ENCODE assay signal across 11 cellular contexts in genomic region chrX:134717698-134718328, GRCh38. TPM values are rescaled to one million over a fixed set of nuclear protein-coding genes. Genes with fewer than 3 reads are reported as not detected.
DNase-seq lines count a peak whose midpoint lies in the region; ATAC-seq and TF ChIP-seq lines count a peak whose summit lies in the region.
"Had no signal": no experiment of that assay in that cellular context is flagged by ENCODE, and none has a peak within 500 bp of the region (broad histone marks: within the 10 kb centered on the region; RNA-seq: fewer than 3 reads in every experiment).

No MANE protein-coding gene starts in this region.

- H3K27ac ChIP-seq in HCT116 (ENCODE audit: low read depth, low read length) (no peak overlapping the region), mesodermal cell (ENCODE audit: low read depth, low read length, severe bottlenecking) (peak overlapping the region; percentile 91)

- H3K9me3 ChIP-seq in HCT116 (ENCODE audit: control insufficient read depth in 1 of 2, insufficient read depth in 1 of 2, low read depth in 1 of 2, low read length in 2 of 2), result no peaks in the 10 kb centered on the region
- peaks cover 7% of the 10 kb centered on the region for H3K9me3 ChIP-seq in adipocyte (ENCODE audit: control insufficient read depth, low read length)
- no peaks in the 10 kb centered on the region for H3K9me3 ChIP-seq in mesodermal cell (ENCODE audit: control insufficient read depth, low read length)

- CTCF ChIA-PET in HCT116 (lab: Charles Lee), result no interaction called here

- H3K4me1 ChIP-seq in HCT116 (ENCODE audit: control insufficient read depth in 1 of 2, insufficient read depth in 2 of 2, low read length in 2 of 2) (peaks cover 6 to 18% of the 10 kb centered on the region in 2 experiments), adipocyte (ENCODE audit: control insufficient read depth, insufficient read depth, low read length) (peaks cover 12% of the 10 kb centered on the region), mesodermal cell (ENCODE audit: control insufficient read depth, insufficient read depth, low read length, poor library complexity, severe bottlenecking) (peaks cover 12% of the 10 kb centered on the region)

- H3K36me3 ChIP-seq in HCT116 (ENCODE audit: control insufficient read depth in 1 of 2, insufficient read depth in 2 of 2, low read length in 2 of 2) (no peaks in the 10 kb centered on the region), adipocyte (ENCODE audit: control insufficient read depth, insufficient read depth, low read length, severe bottlenecking) (no peaks in the 10 kb centered on the region), mesodermal cell (ENCODE audit: control insufficient read depth, insufficient read depth, low read length) (no peaks in the 10 kb centered on the region)

- no peaks in the 10 kb centered on the region for H3K9me2 ChIP-seq in HCT116 (ENCODE audit: insufficient read depth)

- peak; percentile 43 for ATAC-seq in HCT116
- ATAC-seq in HG03378 (IDR thresholded peaks at IDR 0.05; ENCODE audit: unreplicated experiment), result no peak
- ATAC-seq: naive thymus-derived CD8-positive, alpha-beta T cell had no signal

- TF ChIP-seq CTCF in HCT116 (IDR thresholded peaks at IDR 0.05 in 2 of 3, conservative IDR thresholded peaks at IDR 0.05 in 1 of 3; ENCODE audit: borderline replicate concordance in 1 of 3, insufficient read depth in 1 of 3, low read depth in 2 of 3, low read length in 2 of 3), result no peak

- no peaks in the 10 kb centered on the region for H3K79me2 ChIP-seq in HCT116 (ENCODE audit: insufficient read depth, low read length)

- H3K9ac ChIP-seq in HCT116 (ENCODE audit: low read length) (no peak overlapping the region), adipocyte (ENCODE audit: low read length) (no peak overlapping the region)

- intact Hi-C loops in HCT116 (cut with micrococcal nuclease), result no loop called here

- TF ChIP-seq RAD21 in HCT116 (IDR thresholded peaks at IDR 0.05; ENCODE audit: low read depth), result no peak

- POLR2A ChIA-PET in HCT116 (lab: Charles Lee), result no interaction called here

- peak; percentile 29 for DNase-seq in AG20443 (ENCODE audit: low spot score)
- DNase-seq in HCT116 (ENCODE audit: low read depth, low spot score), result no peak
- DNase-seq in adipocyte (ENCODE audit: low read depth), result peak; percentile 28
- no peak for DNase-seq in COLO668 (lab: John Stamatoyannopoulos, UW; ENCODE audit: unreplicated experiment)
- no peak for DNase-seq in KG1 (lab: John Stamatoyannopoulos, UW)
- no peak for DNase-seq in C1 segment of cervical spinal cord (lab: John Stamatoyannopoulos, UW)
- DNase-seq: naive thymus-derived CD8-positive, alpha-beta T cell; NCI-H1048; stimulated activated CD4-positive, alpha-beta T cell treated with anti-CD3 and anti-CD28 coated beads, Interleukin-12 subunit alpha, Interleukin-12 subunit beta, amount 100 ng/mL, for 4 hours had no signal

- WGBS in mesodermal cell (ENCODE audit: insufficient coverage in 2 of 2), 2 experiments, result 86% methylated on average over 1 of the region's 1 CpG; no CpG with 5 or more reads in 1 of the 2 experiments

- no TSS peak for BruUV-seq in HCT116 (replicated peaks; lab: Mats Ljungman, UMichigan)

- TF ChIP-seq POLR2A in HCT116 (IDR thresholded peaks at IDR 0.05; ENCODE audit: borderline replicate concordance, extremely low read depth, insufficient read depth, insufficient read length), result no peak

- RAD21 ChIA-PET in HCT116 (lab: Charles Lee; ENCODE audit: low non-redundant PET in 1 of 2, low total read pairs in 2 of 2, uncharacterized antibody in 2 of 2, unreplicated experiment in 2 of 2), result no interaction called here

- peak overlapping the region; percentile 15 for H2AFZ ChIP-seq in HCT116 (ENCODE audit: low read depth, low read length, poor library complexity, severe bottlenecking)

- H3K4me2 ChIP-seq in HCT116 (ENCODE audit: low read length), result peak overlapping the region; percentile 48

- H3K4me3 ChIP-seq in HCT116 (replicated peaks in 1 of 2; ENCODE audit: low read depth in 1 of 2, low read length in 2 of 2) (no peak overlapping the region), adipocyte (ENCODE audit: low read length) (no peak overlapping the region), mesodermal cell (ENCODE audit: extremely low read depth, insufficient read depth, low read length, poor library complexity, severe bottlenecking) (no peak overlapping the region)

- no peaks in the 10 kb centered on the region for H4K20me1 ChIP-seq in HCT116 (ENCODE audit: insufficient read depth)

- H3K27me3 ChIP-seq in HCT116 (ENCODE audit: insufficient read depth, low read length), result no peaks in the 10 kb centered on the region
- no peaks in the 10 kb centered on the region for H3K27me3 ChIP-seq in adipocyte (replicated peaks; ENCODE audit: control insufficient read depth, insufficient read depth, low read length)

TF ChIP-seq in HCT116, 20 proteins besides CTCF, POLR2A, EP300 and RAD21:
- TF ChIP-seq TCF7L2 (IDR thresholded peaks at IDR 0.05; ENCODE audit: borderline replicate concordance, extremely low read depth, insufficient read depth, insufficient read length), result no peak
- TF ChIP-seq, protein P1, sequence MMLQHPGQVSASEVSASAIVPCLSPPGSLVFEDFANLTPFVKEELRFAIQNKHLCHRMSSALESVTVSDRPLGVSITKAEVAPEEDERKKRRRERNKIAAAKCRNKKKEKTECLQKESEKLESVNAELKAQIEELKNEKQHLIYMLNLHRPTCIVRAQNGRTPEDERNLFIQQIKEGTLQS (IDR thresholded peaks at IDR 0.05), result no peak

RNA-seq across cellular contexts. Expression of gene PLAC1, which starts 59.5 kb away (rescaled TPM):
- total RNA-seq in HCT116 (2021; ENCODE audit: unreplicated experiment), result 0.34 TPM
- 0.43 and 0.75 TPM in 2 replicates for polyA plus RNA-seq in HCT116 (2012)
- polyA plus RNA-seq in mesodermal cell (2013, experiment 1 of 2), result 2.0 TPM
- polyA plus RNA-seq in mesodermal cell (2013, experiment 2 of 2), result 1.0 TPM
- total RNA-seq: naive thymus-derived CD8-positive, alpha-beta T cell had no signal
- polyA plus RNA-seq: naive thymus-derived CD8-positive, alpha-beta T cell had no signal

Comparison
In these comparisons a context has a peak if more than half of its experiments do, and no peak if none do; other contexts are left out.
1. DNase-seq: peak in AG20443 (single experiment) and adipocyte (single experiment); none in HCT116 (single experiment), COLO668 (single experiment), KG1 (single experiment) and C1 segment of cervical spinal cord (0 of 14).